1 cellular context compared by ENCODE assay signal in the genomic region with DNA sequence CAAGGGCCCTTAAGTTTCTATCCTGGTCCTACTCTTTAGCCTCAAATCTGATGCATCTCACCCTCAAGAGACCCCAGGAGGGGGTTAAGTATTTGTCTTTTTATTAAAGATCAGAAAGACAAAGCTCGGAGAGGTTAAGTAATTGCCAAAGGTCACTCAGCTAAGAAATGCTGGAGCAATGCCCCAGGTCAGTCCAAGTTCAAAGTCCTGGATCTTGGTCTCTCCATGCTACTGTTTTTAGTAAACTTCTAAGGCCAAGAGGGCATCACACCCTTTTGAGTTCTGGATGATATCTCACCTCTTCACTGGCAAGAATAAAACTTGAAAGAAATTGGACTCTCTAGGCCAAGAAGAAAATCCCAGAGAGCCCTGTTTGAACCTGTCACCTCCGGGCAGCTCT.
TF ChIP-seq lines count a peak whose summit lies in the region.

No MANE protein-coding gene starts in this region.

TF ChIP-seq in WTC11, 78 proteins besides CTCF, POLR2A, EP300 and RAD21 (continued from another document):
- TF ChIP-seq ZNF532 (CRISPR knock-in tag; IDR thresholded peaks at IDR 0.05; ENCODE audit: borderline replicate concordance): no peak
